ENCODE assay signal across 1 cellular context in genomic region chr13:32035701-32036100, GRCh38.
TF ChIP-seq lines count a peak whose summit lies in the region.

No MANE protein-coding gene starts in this region.

TF ChIP-seq in IMR-90, 13 proteins besides CTCF, POLR2A, EP300 and RAD21:
- TF ChIP-seq MAFK (IDR thresholded peaks at IDR 0.05; ENCODE audit: low read depth, low read length), result no peak
- TF ChIP-seq BHLHE40 (IDR thresholded peaks at IDR 0.05; ENCODE audit: low read depth, low read length), result no peak
- no peak for TF ChIP-seq CHD1 (IDR thresholded peaks at IDR 0.05; ENCODE audit: low read depth, low read length)
- TF ChIP-seq CEBPB (IDR thresholded peaks at IDR 0.05; ENCODE audit: low read depth, low read length), result no peak
- no peak for TF ChIP-seq FOS (IDR thresholded peaks at IDR 0.05; ENCODE audit: low read depth, low read length)
- no peak for TF ChIP-seq SMC3 (IDR thresholded peaks at IDR 0.05; ENCODE audit: low read depth, low read length)
- TF ChIP-seq RCOR1 (IDR thresholded peaks at IDR 0.05; ENCODE audit: insufficient replicate concordance, low read length), result no peak
- TF ChIP-seq MXI1 (IDR thresholded peaks at IDR 0.05; ENCODE audit: borderline replicate concordance, low read depth, low read length), result no peak
- no peak for TF ChIP-seq ELK1 (IDR thresholded peaks at IDR 0.05; ENCODE audit: borderline replicate concordance, low read depth, low read length)
- TF ChIP-seq RFX5 (IDR thresholded peaks at IDR 0.05; ENCODE audit: low read depth, low read length), result no peak
- no peak for TF ChIP-seq NFE2L2 (IDR thresholded peaks at IDR 0.05; ENCODE audit: low read depth, low read length)
